In genomic region chr1:203473781-203474305, GRCh38 we compare ENCODE assay signal across 24 cellular contexts. TPM values are rescaled to one million over a fixed set of nuclear protein-coding genes. Genes with fewer than 3 reads are reported as not detected.
DNase-seq lines count a peak whose midpoint lies in the region; ATAC-seq and TF ChIP-seq lines count a peak whose summit lies in the region.
"Had no signal": no experiment of that assay in that cellular context is flagged by ENCODE, and none has a peak within 500 bp of the region (broad histone marks: within the 10 kb centered on the region; RNA-seq: fewer than 3 reads in every experiment).

No MANE protein-coding gene starts in this region.

- no peaks in the 10 kb centered on the region for H3K9me3 ChIP-seq in left ventricle myocardium inferior (replicated peaks)
- no peaks in the 10 kb centered on the region for H3K9me3 ChIP-seq in gastroesophageal sphincter
- H3K9me3 ChIP-seq in prostate gland: no peaks in the 10 kb centered on the region
- H3K9me3 ChIP-seq in uterus: no peaks in the 10 kb centered on the region
- H3K9me3 ChIP-seq: A549, BLaER1, HAP-1, Peyer's patch had no signal

- H3K36me3 ChIP-seq in left ventricle myocardium inferior: no peaks in the 10 kb centered on the region
- H3K36me3 ChIP-seq in gastroesophageal sphincter: no peaks in the 10 kb centered on the region
- H3K36me3 ChIP-seq in prostate gland: no peaks in the 10 kb centered on the region
- H3K36me3 ChIP-seq in uterus: no peaks in the 10 kb centered on the region
- H3K36me3 ChIP-seq: BLaER1, HAP-1, Peyer's patch had no signal

- H3K4me1 ChIP-seq in left ventricle myocardium inferior: peaks cover 20% of the 10 kb centered on the region
- peaks cover 0 to 57% (median 9%) of the 10 kb centered on the region in 3 donors for H3K4me1 ChIP-seq in gastroesophageal sphincter
- no peaks in the 10 kb centered on the region for H3K4me1 ChIP-seq in prostate gland (replicated peaks)
- peaks cover 0 to 7% of the 10 kb centered on the region in 2 donors for H3K4me1 ChIP-seq in uterus
- H3K4me1 ChIP-seq: A549, HAP-1, Peyer's patch had no signal

- H3K27me3 ChIP-seq in left ventricle myocardium inferior (ENCODE audit: low read depth): peaks cover 45% of the 10 kb centered on the region
- no peaks in the 10 kb centered on the region for H3K27me3 ChIP-seq in gastroesophageal sphincter
- H3K27me3 ChIP-seq in prostate gland (replicated peaks; ENCODE audit: insufficient read depth): no peaks in the 10 kb centered on the region
- H3K27me3 ChIP-seq in uterus: no peaks in the 10 kb centered on the region
- H3K27me3 ChIP-seq: BLaER1, Peyer's patch had no signal

- no peak for TF ChIP-seq POLR2A in gastroesophageal sphincter (IDR thresholded peaks at IDR 0.05)
- TF ChIP-seq POLR2A in prostate gland (IDR thresholded peaks at IDR 0.05): no peak
- TF ChIP-seq POLR2A in uterus (IDR thresholded peaks at IDR 0.05): no peak

- 80 to 86% methylated on average over 2 to 6 of the region's 9 CpGs for WGBS in gastroesophageal sphincter (ENCODE audit: low coverage in 1 of 2), 2 donors
- WGBS in prostate gland: 78% methylated on average over 9 of the region's 9 CpGs

- DNase-seq in left ventricle myocardium inferior (no peak), left cardiac atrium (no peak), prostate gland (ENCODE audit: low spot score) (no peak), uterus (no peak), hepatic stellate cell (ENCODE audit: low spot score) (no peak)
- DNase-seq in activated CD4-positive, alpha-beta T cell treated with anti-CD3 and anti-CD28 coated beads for 48 hours: no peak
- DNase-seq in activated CD4-positive, alpha-beta T cell treated with anti-CD3 and anti-CD28 coated beads for 4 hours: no peak
- DNase-seq: CD4-positive, alpha-beta memory T cell; DMS53; EL; NCI-H1417 treated with DMSO at 0.1 percent for 48 hours; NCI-H2029 treated with DMSO at 0.1 percent for 48 hours; NCI-H2171; NCI-H69; Peyer's patch had no signal

- no peak for TF ChIP-seq CTCF in left ventricle myocardium inferior (IDR thresholded peaks at IDR 0.05; ENCODE audit: borderline replicate concordance)
- TF ChIP-seq CTCF in gastroesophageal sphincter (IDR thresholded peaks at IDR 0.05): no peak
- TF ChIP-seq CTCF in prostate gland (IDR thresholded peaks at IDR 0.05): no peak
- no peak for TF ChIP-seq CTCF in uterus (IDR thresholded peaks at IDR 0.05)

- ATAC-seq in left cardiac atrium (no peak), gastroesophageal sphincter (no peak)
- ATAC-seq: A549, GM12878 had no signal

- H3K27ac ChIP-seq in left ventricle myocardium inferior (replicated peaks): peak overlapping the region; percentile 78
- peak overlapping the region in 3 of 4 donors; percentile 55 to 90 (median 85) for H3K27ac ChIP-seq in gastroesophageal sphincter
- peak overlapping the region; percentile 67 to 78 for H3K27ac ChIP-seq in prostate gland
- peak overlapping the region; percentile 91 to 98 for H3K27ac ChIP-seq in uterus
- H3K27ac ChIP-seq: A549, BLaER1, HL-60, KMS-11 had no signal

- TF ChIP-seq EP300 in gastroesophageal sphincter (IDR thresholded peaks at IDR 0.05): no peak

- intact Hi-C loops in left ventricle myocardium inferior (cut with micrococcal nuclease): no loop called here
- intact Hi-C loops in left cardiac atrium (cut with DNase I): no loop called here
- intact Hi-C loops in prostate gland (cut with DNase I): no loop called here
- intact Hi-C loops in uterus (cut with DNase I; ENCODE audit: low total_unique reads): no loop called here

- H3K4me3 ChIP-seq in left ventricle myocardium inferior: no peak overlapping the region
- H3K4me3 ChIP-seq in gastroesophageal sphincter: no peak overlapping the region
- H3K4me3 ChIP-seq in prostate gland: no peak overlapping the region
- no peak overlapping the region for H3K4me3 ChIP-seq in uterus
- H3K4me3 ChIP-seq: A549, BLaER1, GM12878, HAP-1, Peyer's patch had no signal

RNA-seq across cellular contexts. Expression of gene PRELP, which starts 1.8 kb away (rescaled TPM):
- 22.5 TPM for total RNA-seq in left ventricle myocardium inferior
- 10 to 100 TPM; 47.4 to 71.7 TPM for total RNA-seq in left cardiac atrium
- total RNA-seq in gastroesophageal sphincter: 100 to 1,000 TPM in 1 of 4 donors, 10 to 100 TPM in 3; 63.9 to 149 (median 66.1) TPM
- total RNA-seq in prostate gland: 10 to 100 TPM; 17.9 to 43.2 TPM
- 100 to 1,000 TPM in 1 of 4 donors, 10 to 100 TPM in 2, 1 to 10 TPM in 1; 6.2 to 117 (median 56.6) TPM for total RNA-seq in uterus
- total RNA-seq: CD4-positive, alpha-beta memory T cell; M059J had no signal

RNA-seq across cellular contexts. Expression of gene OPTC, which starts 20.1 kb away (rescaled TPM):
- total RNA-seq in left ventricle myocardium inferior (not detected), left cardiac atrium (not detected), gastroesophageal sphincter (not detected), prostate gland (not detected), uterus (not detected)
- total RNA-seq: CD4-positive, alpha-beta memory T cell; GM12878; HT1080; M059J; Peyer's patch had no signal
